ENCODE assay signal across 1 cellular context in genomic region chr13:51261610-51262249, GRCh38.
TF ChIP-seq lines count a peak whose summit lies in the region.

No MANE protein-coding gene starts in this region.

TF ChIP-seq in H1, 55 proteins besides CTCF, POLR2A, EP300 and RAD21:
- no peak for TF ChIP-seq SRF (IDR thresholded peaks at IDR 0.05; ENCODE audit: low read depth, low read length)
- no peak for TF ChIP-seq JUND (IDR thresholded peaks at IDR 0.05; ENCODE audit: low read length)
- TF ChIP-seq CHD2 (IDR thresholded peaks at IDR 0.05; ENCODE audit: low read length) = no peak
